8 cellular contexts compared by ENCODE assay signal in genomic region chrX:39816871-39817731, GRCh38.
DNase-seq lines count a peak whose midpoint lies in the region; ATAC-seq and TF ChIP-seq lines count a peak whose summit lies in the region.

No MANE protein-coding gene starts in this region.

- H3K4me3 ChIP-seq in mucosa of descending colon (no peak overlapping the region), BE2C (ENCODE audit: low read depth, low read length) (no peak overlapping the region), gastrocnemius medialis (no peak overlapping the region), colonic mucosa (no peak overlapping the region)

- H3K27me3 ChIP-seq in BE2C (no peaks in the 10 kb centered on the region), gastrocnemius medialis (peaks cover 0 to 14% (median 10%) of the 10 kb centered on the region in 3 donors), colonic mucosa (peaks cover 18% of the 10 kb centered on the region)

- in situ Hi-C loops in gastrocnemius medialis (cut with MboI; ENCODE audit: low sequenced_read_pairs in 4 of 4), result loop anchor here in 2 of 4 donors (10.0 to 25.0 kb wide), 2 partner anchors 348 to 470 kb away; no protein-coding TSS in a partner anchor

- no peaks in the 10 kb centered on the region for H3K4me1 ChIP-seq in mucosa of descending colon (ENCODE audit: low read depth)
- peaks cover 32% of the 10 kb centered on the region for H3K4me1 ChIP-seq in BE2C
- H3K4me1 ChIP-seq in gastrocnemius medialis, result peaks cover 5 to 6% of the 10 kb centered on the region in 2 donors
- H3K4me1 ChIP-seq in colonic mucosa, result no peaks in the 10 kb centered on the region

- no peak for TF ChIP-seq CTCF in mucosa of descending colon (IDR thresholded peaks at IDR 0.05)
- no peak for TF ChIP-seq CTCF in BE2C (IDR thresholded peaks at IDR 0.05; ENCODE audit: low read depth, low read length)
- TF ChIP-seq CTCF in gastrocnemius medialis (IDR thresholded peaks at IDR 0.05 in 4 of 5, conservative IDR thresholded peaks at IDR 0.05 in 1 of 5), result no peak
- no peak for TF ChIP-seq CTCF in colonic mucosa (IDR thresholded peaks at IDR 0.05)

- H3K9me3 ChIP-seq in KOPT-K1 (ENCODE audit: insufficient read depth, low read length, poor library complexity, severe bottlenecking) (no peaks in the 10 kb centered on the region), mucosa of descending colon (no peaks in the 10 kb centered on the region), BE2C (no peaks in the 10 kb centered on the region), gastrocnemius medialis (no peaks in the 10 kb centered on the region), colonic mucosa (no peaks in the 10 kb centered on the region)

- peak; percentile 6 for ATAC-seq in mucosa of descending colon
- ATAC-seq in gastrocnemius medialis, result no peak

- no peak for TF ChIP-seq POLR2A in gastrocnemius medialis (IDR thresholded peaks at IDR 0.05)

- intact Hi-C loops in mucosa of descending colon (cut with DNase I, micrococcal nuclease), result no loop called here
- intact Hi-C loops in gastrocnemius medialis (cut with DNase I; ENCODE audit: low total_unique reads), result loop anchor here (10.0 kb wide), 2 partner anchors 278 to 648 kb away; partner anchors contain the start of gene BCOR
- intact Hi-C loops in colonic mucosa (cut with DNase I), result loop anchor here (10.0 kb wide), 1 partner anchor 268 kb away; no protein-coding TSS in a partner anchor

- H3K27ac ChIP-seq in KOPT-K1 (ENCODE audit: low read depth, low read length, poor library complexity, severe bottlenecking), result peak overlapping the region; percentile 74
- H3K27ac ChIP-seq in gastrocnemius medialis, result no peak overlapping the region
- no peak overlapping the region for H3K27ac ChIP-seq in colonic mucosa

- H3K36me3 ChIP-seq in KOPT-K1 (ENCODE audit: insufficient read depth, low read length) (no peaks in the 10 kb centered on the region), mucosa of descending colon (ENCODE audit: low read depth) (no peaks in the 10 kb centered on the region), BE2C (no peaks in the 10 kb centered on the region), gastrocnemius medialis (no peaks in the 10 kb centered on the region), colonic mucosa (no peaks in the 10 kb centered on the region)

- peak overlapping the region in 1 of 2 donors; percentile 43 for H3K9ac ChIP-seq in colonic mucosa (ENCODE audit: low read depth in 2 of 2, low read length in 2 of 2)

- DNase-seq in ELR (ENCODE audit: low read depth), result peak; percentile 23
- DNase-seq in amniotic epithelial cell (ENCODE audit: low read depth), result peak; percentile 64
- DNase-seq in mucosa of descending colon, result no peak
- DNase-seq in NK-92 (lab: John Stamatoyannopoulos, UW; ENCODE audit: unreplicated experiment), result no peak
- DNase-seq in BE2C, result no peak
- no peak for DNase-seq in gastrocnemius medialis
- no peak for DNase-seq in colonic mucosa

Comparison
In these comparisons a context has a peak if more than half of its experiments do, and no peak if none do; other contexts are left out.
1. DNase-seq: peak in ELR (single experiment) and amniotic epithelial cell (single experiment); none in mucosa of descending colon (0 of 3), NK-92 (single experiment), BE2C (single experiment), gastrocnemius medialis (0 of 2) and colonic mucosa (single experiment).
2. intact Hi-C loops: an anchor here in gastrocnemius medialis (10.0 kb wide) and colonic mucosa (10.0 kb wide); none called in mucosa of descending colon.